In genomic region chr14:32512813-32513212, GRCh38 we compare ENCODE assay signal across 18 cellular contexts.
DNase-seq lines count a peak whose midpoint lies in the region; ATAC-seq and TF ChIP-seq lines count a peak whose summit lies in the region.
"Had no signal": no experiment of that assay in that cellular context is flagged by ENCODE, and none has a peak within 500 bp of the region (broad histone marks: within the 10 kb centered on the region; RNA-seq: fewer than 3 reads in every experiment).

No MANE protein-coding gene starts in this region.

- H4K20me1 ChIP-seq in osteoblast (ENCODE audit: insufficient read depth, low read length) = no peaks in the 10 kb centered on the region

- H2AFZ ChIP-seq in osteoblast (ENCODE audit: low read length) = no peak overlapping the region
- H2AFZ ChIP-seq: PC-9 had no signal

- peak overlapping the region; percentile 14 for H3K4me2 ChIP-seq in osteoblast (ENCODE audit: insufficient read depth, low read length)
- H3K4me2 ChIP-seq: PC-9 had no signal

- H3K4me3 ChIP-seq in AG10803 (ENCODE audit: low read length) (no peak overlapping the region), dorsolateral prefrontal cortex (no peak overlapping the region), osteoblast (ENCODE audit: insufficient read depth, low read length) (no peak overlapping the region)
- H3K4me3 ChIP-seq: PC-9, uterus had no signal

- no peaks in the 10 kb centered on the region for H3K79me2 ChIP-seq in osteoblast (ENCODE audit: insufficient read depth, low read length)

- H3K36me3 ChIP-seq in osteoblast (ENCODE audit: insufficient read depth, low read length) = no peaks in the 10 kb centered on the region
- H3K36me3 ChIP-seq: uterus had no signal

- peak; percentile 48 for DNase-seq in AG10803 (ENCODE audit: low read depth)
- DNase-seq in dorsolateral prefrontal cortex = no peak
- DNase-seq in osteoblast (ENCODE audit: insufficient read length, low spot score, missing footprints) = no peak
- no peak for DNase-seq in NCI-H748 treated with DMSO at 0.1 percent for 48 hours (lab: John Stamatoyannopoulos, UW)
- no peak for DNase-seq in HEK293T (ENCODE audit: extremely low spot score)
- no peak for DNase-seq in mesenteric fat pad (ENCODE audit: low spot score)
- DNase-seq: activated T-cell treated with anti-CD3 and anti-CD28 coated beads, Interleukin-2, amount 50 U/mL, for 72 hours; CD4-positive, CD25-positive, alpha-beta regulatory T cell; effector CD8-positive, alpha-beta T cell; islet precursor cell; NCI-H1436 treated with DMSO at 0.1 percent for 48 hours; PC-9; stimulated activated CD4-positive, alpha-beta T cell treated with anti-CD3 and anti-CD28 coated beads, Interleukin-4, amount 100 ng/mL, for 24 hours; T-helper 9 cell; uterus had no signal

- CTCF ChIA-PET in HEK293T (lab: Yijun Ruan, JAX) = interaction anchor here (1.1 to 1.3 kb wide), 2 partner anchors 25 to 36 kb away, joined by 3 read pairs; no protein-coding TSS in a partner anchor

- POLR2A ChIA-PET in HEK293T (lab: Yijun Ruan, JAX) = no interaction called here

- H3K27me3 ChIP-seq in dorsolateral prefrontal cortex = no peaks in the 10 kb centered on the region
- H3K27me3 ChIP-seq in osteoblast (ENCODE audit: insufficient read depth, low read length) = peaks cover 4% of the 10 kb centered on the region
- H3K27me3 ChIP-seq: uterus had no signal

- TF ChIP-seq CTCF in AG10803 (conservative IDR thresholded peaks at IDR 0.05; ENCODE audit: low read length) (no peak), dorsolateral prefrontal cortex (IDR thresholded peaks at IDR 0.05 in 54 of 56, conservative IDR thresholded peaks at IDR 0.05 in 2 of 56; ENCODE audit: low read depth in 1 of 56, partially characterized antibody in 56 of 56) (no peak), osteoblast (IDR thresholded peaks at IDR 0.05; ENCODE audit: extremely low read depth, low read depth, low read length) (no peak)

- intact Hi-C loops in dorsolateral prefrontal cortex (cut with DNase I) = loop anchor here (5.0 to 10.0 kb wide), 5 partner anchors 146 to 438 kb away; partner anchors contain the start of gene ARHGAP5 (in 2 of the 2)

- no peaks in the 10 kb centered on the region for H3K9me3 ChIP-seq in osteoblast (ENCODE audit: low read depth, low read length)
- H3K9me3 ChIP-seq: uterus had no signal

- no peak for ATAC-seq in SK-N-SH treated with all-trans-retinoic acid at 6 μM for 48 hours
- ATAC-seq in HG02840 (IDR thresholded peaks at IDR 0.05; ENCODE audit: low FRiP score, unreplicated experiment) = no peak
- ATAC-seq: activated CD4-positive, CD25-positive, alpha-beta regulatory T cell treated with anti-CD3 and anti-CD28 coated beads, Interleukin-2, amount 50 U/mL, for 24 hours; activated T-cell treated with anti-CD3 and anti-CD28 coated beads, Interleukin-2, amount 50 U/mL, for 72 hours had no signal

- H3K4me1 ChIP-seq in osteoblast (ENCODE audit: insufficient read depth, low read length) = peaks cover 37% of the 10 kb centered on the region
- H3K4me1 ChIP-seq: uterus had no signal

- peak overlapping the region; percentile 53 to 100 (median 99) for H3K27ac ChIP-seq in dorsolateral prefrontal cortex
- no peak overlapping the region for H3K27ac ChIP-seq in osteoblast (ENCODE audit: low read depth, low read length)
- H3K27ac ChIP-seq: PC-9, uterus had no signal

TF ChIP-seq in SK-N-SH treated with all-trans-retinoic acid at 6 μM for 48 hours, 23 proteins besides CTCF, POLR2A, EP300 and RAD21:
- 0 out of 2 replicates have a peak, but pooled peaks have one; percentile 48 for TF ChIP-seq SNAI2 (CRISPR knock-in tag; IDR thresholded peaks at IDR 0.05)
- no peak for TF ChIP-seq ESRRG (CRISPR knock-in tag; IDR thresholded peaks at IDR 0.05)

TF ChIP-seq in HEK293T, 16 proteins besides CTCF, POLR2A, EP300 and RAD21:
- TF ChIP-seq SUZ12 (IDR thresholded peaks at IDR 0.05) (no peak), ZNF384 (IDR thresholded peaks at IDR 0.05) (no peak), HDGF (IDR thresholded peaks at IDR 0.05; ENCODE audit: borderline replicate concordance) (no peak), TARDBP (IDR thresholded peaks at IDR 0.05) (no peak), FOXA1 (IDR thresholded peaks at IDR 0.05) (no peak), ARNT (IDR thresholded peaks at IDR 0.05) (no peak), LEF1 (IDR thresholded peaks at IDR 0.05; ENCODE audit: borderline replicate concordance) (no peak), FOXM1 (IDR thresholded peaks at IDR 0.05; ENCODE audit: borderline replicate concordance) (no peak), BHLHE40 (IDR thresholded peaks at IDR 0.05; ENCODE audit: borderline replicate concordance) (no peak), PKNOX1 (IDR thresholded peaks at IDR 0.05) (no peak), ELF4 (IDR thresholded peaks at IDR 0.05) (no peak)
